1 cellular context compared by ENCODE assay signal in the genomic region with DNA sequence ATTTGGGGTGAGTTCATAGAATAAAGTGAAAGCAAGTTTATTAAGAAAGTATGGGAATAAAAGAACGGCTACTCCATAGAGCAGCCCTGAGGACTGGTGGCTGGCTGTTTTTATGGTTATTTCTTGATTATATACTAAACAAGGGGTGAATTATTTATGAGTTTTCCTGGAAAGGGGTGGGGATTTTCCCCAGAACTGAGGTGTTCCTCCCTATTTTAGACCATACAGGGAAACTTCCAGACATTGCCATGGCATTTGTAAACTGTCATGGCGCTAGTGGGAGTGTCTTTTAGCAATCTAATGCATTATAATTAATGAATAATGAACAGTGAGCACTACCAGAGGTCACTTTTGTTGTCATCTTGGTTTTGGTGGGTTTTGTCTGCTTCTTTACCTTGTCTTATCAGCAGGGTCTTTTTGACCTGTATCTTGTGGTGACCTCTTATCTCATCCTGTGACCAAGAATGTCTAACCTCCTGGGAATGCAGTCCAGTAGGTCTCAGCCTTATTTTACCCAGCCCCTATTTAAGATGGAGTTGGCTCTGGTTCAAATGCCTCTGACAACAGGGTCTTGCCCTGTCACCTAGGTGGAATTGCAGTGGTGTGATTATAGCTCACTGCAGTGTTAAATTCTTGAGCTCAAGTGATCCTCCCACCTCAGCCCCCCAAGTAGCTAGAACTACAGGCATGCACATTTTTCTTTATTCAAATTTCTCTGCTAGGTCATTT.
TF ChIP-seq lines count a peak whose summit lies in the region.

No MANE protein-coding gene starts in this region.

TF ChIP-seq in GM23338, 12 proteins besides CTCF, POLR2A, EP300 and RAD21 (continued from another document):
- no peak for TF ChIP-seq ZNF462 (CRISPR knock-in tag; IDR thresholded peaks at IDR 0.05)
- TF ChIP-seq EZH2 (IDR thresholded peaks at IDR 0.05; ENCODE audit: low read depth, unreplicated experiment), result no peak
- TF ChIP-seq ZNF331 (CRISPR knock-in tag; IDR thresholded peaks at IDR 0.05; ENCODE audit: low read depth), result no peak
- no peak for TF ChIP-seq STAT1 (IDR thresholded peaks at IDR 0.05; ENCODE audit: unreplicated experiment)
- TF ChIP-seq REST (IDR thresholded peaks at IDR 0.05; ENCODE audit: unreplicated experiment), result no peak
- TF ChIP-seq NANOG (IDR thresholded peaks at IDR 0.05; ENCODE audit: borderline replicate concordance), result no peak
- TF ChIP-seq POLR2AphosphoS5 (IDR thresholded peaks at IDR 0.05; ENCODE audit: low read depth), result no peak
